Comparison of ENCODE assay signal across 1 cellular context in the genomic region with DNA sequence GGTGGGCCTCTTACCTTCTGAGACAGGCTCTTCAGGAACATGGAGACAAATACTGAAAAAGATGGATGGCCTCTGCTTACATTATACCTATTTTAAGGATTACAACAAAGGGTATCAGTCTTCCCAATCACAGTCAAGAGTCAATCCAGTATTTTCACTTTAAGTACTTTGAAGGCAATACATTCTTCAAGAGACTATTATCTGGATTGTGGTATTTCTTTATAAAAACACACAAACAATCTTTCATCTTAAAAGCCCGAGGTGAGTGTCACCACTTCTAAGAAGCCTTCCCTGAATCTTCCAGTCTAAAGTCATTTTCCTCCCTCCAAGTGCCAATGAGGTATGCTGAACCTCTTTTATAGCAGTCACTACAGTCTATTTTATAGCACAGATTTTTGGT.
TF ChIP-seq lines count a peak whose summit lies in the region.

No MANE protein-coding gene starts in this region.

TF ChIP-seq in HCT116, 20 proteins besides CTCF, POLR2A, EP300 and RAD21 (continued from another document):
- TF ChIP-seq, protein P1, sequence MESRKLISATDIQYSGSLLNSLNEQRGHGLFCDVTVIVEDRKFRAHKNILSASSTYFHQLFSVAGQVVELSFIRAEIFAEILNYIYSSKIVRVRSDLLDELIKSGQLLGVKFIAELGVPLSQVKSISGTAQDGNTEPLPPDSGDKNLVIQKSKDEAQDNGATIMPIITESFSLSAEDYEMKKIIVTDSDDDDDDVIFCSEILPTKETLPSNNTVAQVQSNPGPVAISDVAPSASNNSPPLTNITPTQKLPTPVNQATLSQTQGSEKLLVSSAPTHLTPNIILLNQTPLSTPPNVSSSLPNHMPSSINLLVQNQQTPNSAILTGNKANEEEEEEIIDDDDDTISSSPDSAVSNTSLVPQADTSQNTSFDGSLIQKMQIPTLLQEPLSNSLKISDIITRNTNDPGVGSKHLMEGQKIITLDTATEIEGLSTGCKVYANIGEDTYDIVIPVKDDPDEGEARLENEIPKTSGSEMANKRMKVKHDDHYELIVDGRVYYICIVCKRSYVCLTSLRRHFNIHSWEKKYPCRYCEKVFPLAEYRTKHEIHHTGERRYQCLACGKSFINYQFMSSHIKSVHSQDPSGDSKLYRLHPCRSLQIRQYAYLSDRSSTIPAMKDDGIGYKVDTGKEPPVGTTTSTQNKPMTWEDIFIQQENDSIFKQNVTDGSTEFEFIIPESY (IDR thresholded peaks at IDR 0.05; ENCODE audit: extremely low read depth, insufficient replicate concordance, low read length): no peak
- no peak for TF ChIP-seq SRF (IDR thresholded peaks at IDR 0.05; ENCODE audit: low read depth)
- no peak for TF ChIP-seq ELF1 (IDR thresholded peaks at IDR 0.05; ENCODE audit: borderline replicate concordance, low read depth)
- TF ChIP-seq ZNF274 (IDR thresholded peaks at IDR 0.05; ENCODE audit: low read depth, low read length): no peak
- TF ChIP-seq, protein P2, sequence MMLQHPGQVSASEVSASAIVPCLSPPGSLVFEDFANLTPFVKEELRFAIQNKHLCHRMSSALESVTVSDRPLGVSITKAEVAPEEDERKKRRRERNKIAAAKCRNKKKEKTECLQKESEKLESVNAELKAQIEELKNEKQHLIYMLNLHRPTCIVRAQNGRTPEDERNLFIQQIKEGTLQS (IDR thresholded peaks at IDR 0.05): no peak
